9 cellular contexts compared by ENCODE assay signal in genomic region chr16:28527100-28527785, GRCh38. TPM values are rescaled to one million over a fixed set of nuclear protein-coding genes. Genes with fewer than 3 reads are reported as not detected.
"Had no signal": no experiment of that assay in that cellular context is flagged by ENCODE, and none has a peak within 500 bp of the region (broad histone marks: within the 10 kb centered on the region; RNA-seq: fewer than 3 reads in every experiment).

No MANE protein-coding gene starts in this region.

RNA-seq across cellular contexts. Expression of gene NUPR1, which starts 11.5 kb away (rescaled TPM):
- total RNA-seq: activated B cell treated with CpG ODN at 0.5 μM for 24 hours; activated CD4-positive, alpha-beta T cell treated with anti-CD3 and anti-CD28 coated beads, Interleukin-2, amount 10 ng/mL, durations not matched to agents 24 days and 14 days; activated CD8-positive, alpha-beta memory T cell treated with anti-CD3 and anti-CD28 coated beads, Interleukin-2, amount 10 ng/mL, durations not matched to agents 7 days and 5 days; activated T-helper 1 cell treated with anti-CD3 and anti-CD28 coated beads, Interleukin-12 subunit alpha, Interleukin-12 subunit beta, Interleukin-2, Interleukin-4 antibody, amounts not matched to agents 30 ng/mL and 10 ng/mL and 1 ng/mL, durations not matched to agents 14 hours and 24 hours and 36 hours had no signal

RNA-seq across cellular contexts. Expression of gene IL27, which starts 20.6 kb away (rescaled TPM):
- total RNA-seq: activated B cell treated with CpG ODN at 0.5 μM for 24 hours; activated CD4-positive, alpha-beta T cell treated with anti-CD3 and anti-CD28 coated beads, Interleukin-2, amount 10 ng/mL, durations not matched to agents 24 days and 14 days; activated CD8-positive, alpha-beta memory T cell treated with anti-CD3 and anti-CD28 coated beads, Interleukin-2, amount 10 ng/mL, durations not matched to agents 7 days and 5 days; activated T-helper 1 cell treated with anti-CD3 and anti-CD28 coated beads, Interleukin-12 subunit alpha, Interleukin-12 subunit beta, Interleukin-2, Interleukin-4 antibody, amounts not matched to agents 30 ng/mL and 10 ng/mL and 1 ng/mL, durations not matched to agents 14 hours and 24 hours and 36 hours; ascending aorta; IMR-90; MCF 10A; PC-3; T-helper 17 cell had no signal
- polyA plus RNA-seq: IMR-90 had no signal

RNA-seq across cellular contexts. Expression of gene APOBR, which starts 32.8 kb away (rescaled TPM):
- total RNA-seq: IMR-90 had no signal
- polyA plus RNA-seq: IMR-90 had no signal
